In genomic region chr2:23410596-23410995, GRCh38 we compare ENCODE assay signal across 22 cellular contexts. TPM values are rescaled to one million over a fixed set of nuclear protein-coding genes. Genes with fewer than 3 reads are reported as not detected.
A peak's percentile ranks its signal among the peaks of the same experiment; 100 is the strongest.
DNase-seq lines count a peak whose midpoint lies in the region; ATAC-seq, FAIRE-seq and TF ChIP-seq lines count a peak whose summit lies in the region.
"Had no signal": no experiment of that assay in that cellular context is flagged by ENCODE, and none has a peak within 500 bp of the region (broad histone marks: within the 10 kb centered on the region; RNA-seq: fewer than 3 reads in every experiment).

No MANE protein-coding gene starts in this region.

- ATAC-seq in mucosa of descending colon (peak; percentile 47), HG02678 (IDR thresholded peaks at IDR 0.05; ENCODE audit: unreplicated experiment) (no peak)
- ATAC-seq: CD8-positive, alpha-beta T cell had no signal

- DNase-seq in HFF-Myc (ENCODE audit: extremely low read depth, low read depth) (peak; percentile 65), bronchial epithelial cell (ENCODE audit: low read depth) (no peak), mucosa of descending colon (no peak), amygdala (lab: John Stamatoyannopoulos, UW) (no peak), NCI-H526 (lab: John Stamatoyannopoulos, UW) (no peak)
- no peak for DNase-seq in activated CD8-positive, alpha-beta memory T cell treated with anti-CD3 and anti-CD28 coated beads, Interleukin-2, amount 50 U/mL, for 4 hours
- DNase-seq: ACHN; BE2C; CD8-positive, alpha-beta T cell; H9; KBM-7; NCI-H1048; NCI-H1436 treated with DMSO at 0.1 percent for 48 hours; NCI-H2029 treated with DMSO at 0.1 percent for 48 hours; NCI-H2171 treated with DMSO at 0.1 percent for 48 hours; NCI-H446 treated with DMSO at 0.1 percent for 48 hours; NCI-H748 treated with DMSO at 0.1 percent for 48 hours; SW 1271 had no signal

- no peaks in the 10 kb centered on the region for H3K4me1 ChIP-seq in mucosa of descending colon (ENCODE audit: low read depth)
- H3K4me1 ChIP-seq: BE2C had no signal

- H3K9me3 ChIP-seq in mucosa of descending colon, result no peaks in the 10 kb centered on the region
- H3K9me3 ChIP-seq: BE2C had no signal

- peak overlapping the region; percentile 81 for H3K27ac ChIP-seq in C4-2B

- peak; percentile 83 for FAIRE-seq in bronchial epithelial cell (lab: Jason Lieb, UNC)
- FAIRE-seq: D721Med, GM12892 had no signal

- H3K36me3 ChIP-seq in bronchial epithelial cell (ENCODE audit: control insufficient read depth, insufficient read depth, low read length) (no peaks in the 10 kb centered on the region), mucosa of descending colon (ENCODE audit: low read depth) (no peaks in the 10 kb centered on the region)
- H3K36me3 ChIP-seq: BE2C had no signal

- TF ChIP-seq CTCF in C4-2B (conservative IDR thresholded peaks at IDR 0.05) (no peak), HFF-Myc (IDR thresholded peaks at IDR 0.05; ENCODE audit: low read depth, low read length, missing control alignments) (no peak), bronchial epithelial cell (IDR thresholded peaks at IDR 0.05; ENCODE audit: insufficient read depth, low read length, severe bottlenecking) (no peak), mucosa of descending colon (IDR thresholded peaks at IDR 0.05) (no peak)

- intact Hi-C loops in mucosa of descending colon (cut with DNase I, micrococcal nuclease), result no loop called here

- H3K4me3 ChIP-seq in HFF-Myc (replicated peaks; ENCODE audit: low read depth, low read length), result no peak overlapping the region
- H3K4me3 ChIP-seq in bronchial epithelial cell (ENCODE audit: low read depth, low read length), result no peak overlapping the region
- no peak overlapping the region for H3K4me3 ChIP-seq in mucosa of descending colon

- no peaks in the 10 kb centered on the region for H3K27me3 ChIP-seq in bronchial epithelial cell (ENCODE audit: control insufficient read depth, insufficient read depth, low read length)
- H3K27me3 ChIP-seq: BE2C had no signal

RNA-seq across cellular contexts. Expression of gene KLHL29, which starts 25.6 kb away (rescaled TPM):
- total RNA-seq in bronchial epithelial cell (5.0 and 11.6 TPM in 2 replicates), mucosa of descending colon (10 to 100 TPM in 1 of 3 donors, 1 to 10 TPM in 2; 2.6 to 13.0 (median 5.5) TPM)
